Comparison of ENCODE assay signal across 22 cellular contexts in the genomic region with DNA sequence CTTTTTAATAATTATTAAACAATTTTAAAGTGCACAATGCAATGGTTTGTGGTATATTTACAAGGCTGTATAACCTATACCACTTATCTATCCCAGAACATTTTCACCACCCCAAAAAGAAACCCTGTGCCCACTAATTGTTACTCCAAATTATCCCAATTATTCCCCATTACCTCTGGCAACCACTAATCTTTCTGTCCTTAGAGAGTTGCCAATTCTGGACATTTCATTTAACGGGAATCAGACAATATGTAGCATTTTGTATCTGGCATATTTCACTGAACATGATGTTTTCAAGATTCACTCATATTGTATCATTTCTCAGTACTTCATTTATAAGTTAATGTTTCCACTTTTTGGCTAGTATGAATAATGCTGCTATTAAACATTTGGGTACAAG.
A peak's percentile ranks its signal among the peaks of the same experiment; 100 is the strongest.
DNase-seq lines count a peak whose midpoint lies in the region; ATAC-seq, FAIRE-seq and TF ChIP-seq lines count a peak whose summit lies in the region.
"Had no signal": no experiment of that assay in that cellular context is flagged by ENCODE, and none has a peak within 500 bp of the region (broad histone marks: within the 10 kb centered on the region; RNA-seq: fewer than 3 reads in every experiment).

No MANE protein-coding gene starts in this region.

- no peak for TF ChIP-seq EP300 in stomach (IDR thresholded peaks at IDR 0.05)

- no peak for ATAC-seq in mucosa of descending colon
- ATAC-seq: GM12878, GM23338, HCT116 had no signal

- H3K36me3 ChIP-seq in astrocyte (ENCODE audit: insufficient read depth, low read length) (peaks cover 4% of the 10 kb centered on the region), mucosa of descending colon (ENCODE audit: low read depth) (no peaks in the 10 kb centered on the region), stomach (no peaks in the 10 kb centered on the region), endodermal cell (ENCODE audit: control insufficient read depth, insufficient read depth, low read length) (peaks cover 10% of the 10 kb centered on the region)

- no peaks in the 10 kb centered on the region for H3K27me3 ChIP-seq in astrocyte (ENCODE audit: insufficient read depth, low read length)
- H3K27me3 ChIP-seq in stomach = no peaks in the 10 kb centered on the region
- H3K27me3 ChIP-seq in endodermal cell (ENCODE audit: control insufficient read depth, insufficient read depth, low read length, poor library complexity, severe bottlenecking) = no peaks in the 10 kb centered on the region

- H3K36me3 Mint-ChIP-seq in astrocyte (ENCODE audit: low read depth, unreplicated experiment) = peaks cover 4% of the 10 kb centered on the region
- peaks cover 27% of the 10 kb centered on the region for H3K36me3 Mint-ChIP-seq in endodermal cell (ENCODE audit: low read depth)

- H3K4me3 ChIP-seq in astrocyte (ENCODE audit: insufficient read depth, low read depth, low read length) (no peak overlapping the region), mucosa of descending colon (no peak overlapping the region), stomach (no peak overlapping the region), endodermal cell (ENCODE audit: low read length) (no peak overlapping the region)
- H3K4me3 ChIP-seq: GM12878, GM23338 had no signal

- H3K4me2 ChIP-seq in astrocyte (ENCODE audit: low read length) = no peak overlapping the region
- H3K4me2 ChIP-seq: GM23338 had no signal

- no peaks in the 10 kb centered on the region for H3K9me3 ChIP-seq in astrocyte (ENCODE audit: insufficient read depth, low read depth, low read length)
- H3K9me3 ChIP-seq in mucosa of descending colon = peaks cover 3% of the 10 kb centered on the region
- H3K9me3 ChIP-seq in stomach = peaks cover 0 to 17% (median 13%) of the 10 kb centered on the region in 4 donors
- peaks cover 16% of the 10 kb centered on the region for H3K9me3 ChIP-seq in endodermal cell (ENCODE audit: control insufficient read depth, low read length)

- H3K79me2 ChIP-seq in astrocyte (ENCODE audit: insufficient read depth, low read length) = no peaks in the 10 kb centered on the region

- H3K27ac Mint-ChIP-seq in astrocyte (ENCODE audit: unreplicated experiment) (no peak overlapping the region), endodermal cell (no peak overlapping the region)
- H3K27ac Mint-ChIP-seq: CD4-positive, alpha-beta T cell; GM23338 had no signal

- no peak overlapping the region for H2AFZ ChIP-seq in astrocyte (ENCODE audit: low read depth, low read length)
- H2AFZ ChIP-seq: GM23338 had no signal

- no peaks in the 10 kb centered on the region for H3K27me3 Mint-ChIP-seq in astrocyte (ENCODE audit: low read depth, unreplicated experiment)
- H3K27me3 Mint-ChIP-seq in endodermal cell (ENCODE audit: insufficient read depth) = no peaks in the 10 kb centered on the region
- H3K27me3 Mint-ChIP-seq: CD4-positive, alpha-beta T cell; IgD-negative memory B cell had no signal

- no peak for DNase-seq in H54 (ENCODE audit: insufficient read length, low spot score)
- DNase-seq in astrocyte (ENCODE audit: low read depth) = no peak
- peak; percentile 1 for DNase-seq in myocyte (ENCODE audit: low read depth)
- no peak for DNase-seq in mucosa of descending colon
- DNase-seq in NCI-H524 (lab: John Stamatoyannopoulos, UW) = no peak
- no peak for DNase-seq in stomach
- DNase-seq in endodermal cell = no peak
- DNase-seq: AML-193; Caco-2; CD4-positive, alpha-beta T cell; DMS79; GF-D8; H7; KG1 had no signal

- H3K4me1 ChIP-seq in astrocyte (ENCODE audit: insufficient read depth, low read length) (no peaks in the 10 kb centered on the region), mucosa of descending colon (ENCODE audit: low read depth) (no peaks in the 10 kb centered on the region), stomach (no peaks in the 10 kb centered on the region), endodermal cell (ENCODE audit: control insufficient read depth, insufficient read depth, low read length) (no peaks in the 10 kb centered on the region)
- H3K4me1 ChIP-seq: Caco-2 had no signal

- H3K9me3 Mint-ChIP-seq in astrocyte (ENCODE audit: unreplicated experiment) (peaks cover 4% of the 10 kb centered on the region), endodermal cell (peaks cover 27% of the 10 kb centered on the region)

- H4K20me1 ChIP-seq in astrocyte (ENCODE audit: insufficient read depth, low read length) = no peaks in the 10 kb centered on the region

- intact Hi-C loops in mucosa of descending colon (cut with DNase I, micrococcal nuclease) (no loop called here), stomach (cut with DNase I; ENCODE audit: low total_unique reads) (no loop called here)

- H3K4me1 Mint-ChIP-seq in astrocyte (ENCODE audit: low read depth, unreplicated experiment) = no peaks in the 10 kb centered on the region
- H3K4me1 Mint-ChIP-seq in endodermal cell = no peaks in the 10 kb centered on the region
- H3K4me1 Mint-ChIP-seq: GM23338, IgD-negative memory B cell had no signal

- H3K4me3 Mint-ChIP-seq in astrocyte (ENCODE audit: unreplicated experiment) = no peak overlapping the region
- H3K4me3 Mint-ChIP-seq in endodermal cell = no peak overlapping the region
- H3K4me3 Mint-ChIP-seq: CD4-positive, alpha-beta T cell; GM23338; IgD-negative memory B cell had no signal

- no peak for TF ChIP-seq CTCF in astrocyte (IDR thresholded peaks at IDR 0.05; ENCODE audit: insufficient read depth, low read depth, low read length)
- TF ChIP-seq CTCF in mucosa of descending colon (IDR thresholded peaks at IDR 0.05) = no peak
- TF ChIP-seq CTCF in stomach (IDR thresholded peaks at IDR 0.05) = no peak
- no peak for TF ChIP-seq CTCF in endodermal cell (conservative IDR thresholded peaks at IDR 0.05)

- 92 to 97% (median 95%) methylated on average over 1 of the region's 1 CpG for WGBS in stomach, 5 donors
- WGBS in endodermal cell (ENCODE audit: insufficient coverage in 1 of 2, insufficient read length in 1 of 2), 2 experiments = 96% methylated on average over 1 of the region's 1 CpG; no CpG with 5 or more reads in 1 of the 2 experiments

- H3K9ac ChIP-seq in astrocyte (ENCODE audit: low read length) (no peak overlapping the region), endodermal cell (ENCODE audit: extremely low read depth, low read length, poor library complexity, severe bottlenecking) (no peak overlapping the region)

- peak overlapping the region; percentile 28 for H3K27ac ChIP-seq in astrocyte (ENCODE audit: low read depth, low read length)
- no peak overlapping the region for H3K27ac ChIP-seq in stomach
- no peak overlapping the region for H3K27ac ChIP-seq in endodermal cell (ENCODE audit: low read depth, low read length)
- H3K27ac ChIP-seq: C4-2B had no signal

- TF ChIP-seq POLR2A in H54 (IDR thresholded peaks at IDR 0.05; ENCODE audit: low read depth, low read length) (no peak), stomach (IDR thresholded peaks at IDR 0.05) (no peak)

- FAIRE-seq in H54 (lab: Jason Lieb, UNC) (peak; percentile 67), astrocyte (lab: Jason Lieb, UNC) (no peak)
- FAIRE-seq: D721Med, GM12878, GM19239, HTR-8/SVneo had no signal
